8 cellular contexts compared by ENCODE assay signal in genomic region chr14:60094306-60094897, GRCh38. TPM values are rescaled to one million over a fixed set of nuclear protein-coding genes. Genes with fewer than 3 reads are reported as not detected.
DNase-seq lines count a peak whose midpoint lies in the region; ATAC-seq and TF ChIP-seq lines count a peak whose summit lies in the region.

No MANE protein-coding gene starts in this region.

- ATAC-seq in activated CD8-positive, alpha-beta memory T cell treated with anti-CD3 and anti-CD28 coated beads, Interleukin-2, amount 10 ng/mL, durations not matched to agents 7 days and 5 days: no peak
- ATAC-seq in stimulated activated memory B cell treated with anti-CD40 and anti-IgM and Interleukin-4, amounts not matched to agents 10 μg/mL and 1 μg/mL and 100 μg/mL, for 72 hours: no peak
- ATAC-seq in GM18519 (IDR thresholded peaks at IDR 0.05; ENCODE audit: low FRiP score, unreplicated experiment) (no peak), HG02884 (IDR thresholded peaks at IDR 0.05; ENCODE audit: unreplicated experiment) (no peak), HG03095 (IDR thresholded peaks at IDR 0.05; ENCODE audit: unreplicated experiment) (no peak)

- H3K9me3 Mint-ChIP-seq in activated CD8-positive, alpha-beta memory T cell treated with anti-CD3 and anti-CD28 coated beads, Interleukin-2, amount 10 ng/mL, durations not matched to agents 7 days and 5 days (ENCODE audit: low read depth): no peaks in the 10 kb centered on the region
- no peaks in the 10 kb centered on the region for H3K9me3 Mint-ChIP-seq in T-helper 1 cell treated with Interleukin-12 subunit alpha and Interleukin-12 subunit beta and Interleukin-4 antibody, amounts not matched to agents 30 μg/mL and 1 μg/mL, for 36 hours
- H3K9me3 Mint-ChIP-seq in stimulated activated memory B cell treated with anti-CD40 and anti-IgM and Interleukin-4, amounts not matched to agents 10 μg/mL and 1 μg/mL and 100 μg/mL, for 72 hours: no peaks in the 10 kb centered on the region

- CTCF ChIA-PET in activated CD8-positive, alpha-beta memory T cell treated with anti-CD3 and anti-CD28 coated beads, Interleukin-2, amount 10 ng/mL, durations not matched to agents 7 days and 5 days (lab: Charles Lee): no interaction called here

- H3K27ac Mint-ChIP-seq in activated CD8-positive, alpha-beta memory T cell treated with anti-CD3 and anti-CD28 coated beads, Interleukin-2, amount 10 ng/mL, durations not matched to agents 7 days and 5 days: peak overlapping the region; percentile 94
- peak overlapping the region; percentile 98 for H3K27ac Mint-ChIP-seq in T-helper 1 cell treated with Interleukin-12 subunit alpha and Interleukin-12 subunit beta and Interleukin-4 antibody, amounts not matched to agents 30 μg/mL and 1 μg/mL, for 36 hours
- no peak overlapping the region for H3K27ac Mint-ChIP-seq in stimulated activated memory B cell treated with anti-CD40 and anti-IgM and Interleukin-4, amounts not matched to agents 10 μg/mL and 1 μg/mL and 100 μg/mL, for 72 hours

- peak overlapping the region; percentile 92 for H3K4me3 Mint-ChIP-seq in activated CD8-positive, alpha-beta memory T cell treated with anti-CD3 and anti-CD28 coated beads, Interleukin-2, amount 10 ng/mL, durations not matched to agents 7 days and 5 days
- peak overlapping the region; percentile 97 for H3K4me3 Mint-ChIP-seq in T-helper 1 cell treated with Interleukin-12 subunit alpha and Interleukin-12 subunit beta and Interleukin-4 antibody, amounts not matched to agents 30 μg/mL and 1 μg/mL, for 36 hours
- H3K4me3 Mint-ChIP-seq in stimulated activated memory B cell treated with anti-CD40 and anti-IgM and Interleukin-4, amounts not matched to agents 10 μg/mL and 1 μg/mL and 100 μg/mL, for 72 hours: peak overlapping the region; percentile 60

- peak overlapping the region; percentile 96 for H3K4me3 ChIP-seq in fibroblast of villous mesenchyme (ENCODE audit: low read depth, low read length)

- peaks cover 36% of the 10 kb centered on the region for H3K4me1 Mint-ChIP-seq in activated CD8-positive, alpha-beta memory T cell treated with anti-CD3 and anti-CD28 coated beads, Interleukin-2, amount 10 ng/mL, durations not matched to agents 7 days and 5 days
- peaks cover 26% of the 10 kb centered on the region for H3K4me1 Mint-ChIP-seq in T-helper 1 cell treated with Interleukin-12 subunit alpha and Interleukin-12 subunit beta and Interleukin-4 antibody, amounts not matched to agents 30 μg/mL and 1 μg/mL, for 36 hours (ENCODE audit: low read depth)
- H3K4me1 Mint-ChIP-seq in stimulated activated memory B cell treated with anti-CD40 and anti-IgM and Interleukin-4, amounts not matched to agents 10 μg/mL and 1 μg/mL and 100 μg/mL, for 72 hours: peaks cover 35% of the 10 kb centered on the region

- H3K36me3 Mint-ChIP-seq in activated CD8-positive, alpha-beta memory T cell treated with anti-CD3 and anti-CD28 coated beads, Interleukin-2, amount 10 ng/mL, durations not matched to agents 7 days and 5 days: peaks cover 28% of the 10 kb centered on the region
- H3K36me3 Mint-ChIP-seq in T-helper 1 cell treated with Interleukin-12 subunit alpha and Interleukin-12 subunit beta and Interleukin-4 antibody, amounts not matched to agents 30 μg/mL and 1 μg/mL, for 36 hours (ENCODE audit: low read depth): peaks cover 21% of the 10 kb centered on the region
- peaks cover 22% of the 10 kb centered on the region for H3K36me3 Mint-ChIP-seq in stimulated activated memory B cell treated with anti-CD40 and anti-IgM and Interleukin-4, amounts not matched to agents 10 μg/mL and 1 μg/mL and 100 μg/mL, for 72 hours

- TF ChIP-seq CTCF in fibroblast of villous mesenchyme (IDR thresholded peaks at IDR 0.05; ENCODE audit: insufficient read depth, low read depth, low read length): no peak

- H3K27me3 Mint-ChIP-seq in activated CD8-positive, alpha-beta memory T cell treated with anti-CD3 and anti-CD28 coated beads, Interleukin-2, amount 10 ng/mL, durations not matched to agents 7 days and 5 days: no peaks in the 10 kb centered on the region
- H3K27me3 Mint-ChIP-seq in T-helper 1 cell treated with Interleukin-12 subunit alpha and Interleukin-12 subunit beta and Interleukin-4 antibody, amounts not matched to agents 30 μg/mL and 1 μg/mL, for 36 hours (ENCODE audit: low read depth): no peaks in the 10 kb centered on the region
- no peaks in the 10 kb centered on the region for H3K27me3 Mint-ChIP-seq in stimulated activated memory B cell treated with anti-CD40 and anti-IgM and Interleukin-4, amounts not matched to agents 10 μg/mL and 1 μg/mL and 100 μg/mL, for 72 hours

- DNase-seq in activated CD8-positive, alpha-beta memory T cell treated with anti-CD3 and anti-CD28 coated beads, Interleukin-2, amount 10 ng/mL, durations not matched to agents 7 days and 5 days: peak; percentile 84
- DNase-seq in activated CD8-positive, alpha-beta memory T cell treated with anti-CD3 and anti-CD28 coated beads, Interleukin-2, amount 50 U/mL, for 48 hours: no peak
- DNase-seq in fibroblast of villous mesenchyme (ENCODE audit: low read depth): peak; percentile 75

RNA-seq across cellular contexts. Expression of gene PCNX4, which starts 2.7 kb away (rescaled TPM):
- total RNA-seq in activated CD8-positive, alpha-beta memory T cell treated with anti-CD3 and anti-CD28 coated beads, Interleukin-2, amount 10 ng/mL, durations not matched to agents 7 days and 5 days: 10 to 100 TPM; 35.6 to 39.1 TPM
- total RNA-seq in fibroblast of villous mesenchyme: 120 and 138 TPM in 2 replicates
